15 cellular contexts compared by ENCODE assay signal in genomic region chr1:227311389-227312001, GRCh38. TPM values are rescaled to one million over a fixed set of nuclear protein-coding genes. Genes with fewer than 3 reads are reported as not detected.
DNase-seq lines count a peak whose midpoint lies in the region; ATAC-seq, FAIRE-seq and TF ChIP-seq lines count a peak whose summit lies in the region.
"Had no signal": no experiment of that assay in that cellular context is flagged by ENCODE, and none has a peak within 500 bp of the region (broad histone marks: within the 10 kb centered on the region; RNA-seq: fewer than 3 reads in every experiment).

No MANE protein-coding gene starts in this region.

- peak; percentile 28 for FAIRE-seq in A549 (lab: Jason Lieb, UNC)
- FAIRE-seq in H54 (lab: Jason Lieb, UNC), result peak; percentile 61
- peak; percentile 49 for FAIRE-seq in astrocyte (lab: Jason Lieb, UNC)
- FAIRE-seq in endothelial cell of umbilical vein (lab: Jason Lieb, UNC), result no peak

- H3K27me3 Mint-ChIP-seq in astrocyte (ENCODE audit: low read depth, unreplicated experiment), result no peaks in the 10 kb centered on the region
- H3K27me3 Mint-ChIP-seq in mesothelial cell of epicardium (ENCODE audit: low read depth), result no peaks in the 10 kb centered on the region

- no peaks in the 10 kb centered on the region for H3K9me3 Mint-ChIP-seq in astrocyte (ENCODE audit: unreplicated experiment)
- H3K9me3 Mint-ChIP-seq in mesothelial cell of epicardium, result peaks cover 2% of the 10 kb centered on the region

- H3K9me1 ChIP-seq in endothelial cell of umbilical vein (replicated peaks; ENCODE audit: control insufficient read depth, extremely low read depth, insufficient read depth, low read length), result peaks cover 4% of the 10 kb centered on the region

- H3K79me2 ChIP-seq in astrocyte (ENCODE audit: insufficient read depth, low read length) (peaks cover 97% of the 10 kb centered on the region), endothelial cell of umbilical vein (ENCODE audit: control insufficient read depth, insufficient read depth, low read length) (peaks cover 100% of the 10 kb centered on the region)

- no peak for TF ChIP-seq EP300 in A549 (IDR thresholded peaks at IDR 0.05)

- DNase-seq in A549 (ENCODE audit: low read depth in 1 of 2, low spot score in 1 of 2) (no peak), H54 (ENCODE audit: insufficient read length, low spot score) (no peak), astrocyte (ENCODE audit: low read depth) (no peak), endothelial cell of umbilical vein (ENCODE audit: low read depth, low spot score) (no peak), mesothelial cell of epicardium (ENCODE audit: low spot score in 2 of 2, unreplicated experiment in 2 of 2) (no peak), psoas muscle (no peak), spleen (no peak)
- DNase-seq: 8988T; ACHN; CD4-positive, CD25-positive, alpha-beta regulatory T cell; DMS 273 treated with DMSO at 0.1 percent for 48 hours; GM23248; HCEC 1CT had no signal

- no peak for ATAC-seq in A549
- no peak for ATAC-seq in psoas muscle

- 86% methylated on average over 4 of the region's 4 CpGs for WGBS in A549 (ENCODE audit: missing lambda C conversion rate)
- WGBS in psoas muscle, 3 donors, result 81 to 90% (median 90%) methylated on average over 4 of the region's 4 CpGs
- 73 to 93% (median 83%) methylated on average over 4 of the region's 4 CpGs for WGBS in spleen, 5 donors

- H3K4me1 Mint-ChIP-seq in astrocyte (ENCODE audit: low read depth, unreplicated experiment), result peaks cover 10% of the 10 kb centered on the region
- peaks cover 21% of the 10 kb centered on the region for H3K4me1 Mint-ChIP-seq in mesothelial cell of epicardium
- H3K4me1 Mint-ChIP-seq: CD4-positive, CD25-positive, alpha-beta regulatory T cell; IgD-negative memory B cell had no signal

- H4K20me1 ChIP-seq in astrocyte (ENCODE audit: insufficient read depth, low read length), result peaks cover 59% of the 10 kb centered on the region
- H4K20me1 ChIP-seq in endothelial cell of umbilical vein (replicated peaks; ENCODE audit: control insufficient read depth, extremely low read depth, insufficient read depth, low read length), result peaks cover 16% of the 10 kb centered on the region

- dilution Hi-C loops in endothelial cell of umbilical vein (cut with MboI; ENCODE audit: extremely low pct_ligation_motif_present, low sequenced_read_pairs), result loop anchor here (25.0 kb wide), 1 partner anchor 126 kb away; no protein-coding TSS in a partner anchor

- H3K36me3 Mint-ChIP-seq in astrocyte (ENCODE audit: low read depth, unreplicated experiment), result peaks cover 2% of the 10 kb centered on the region
- H3K36me3 Mint-ChIP-seq in mesothelial cell of epicardium, result peaks cover 5% of the 10 kb centered on the region
- H3K36me3 Mint-ChIP-seq: CD4-positive, CD25-positive, alpha-beta regulatory T cell; IgD-negative memory B cell had no signal

- no peak for TF ChIP-seq POLR2A in A549 (IDR thresholded peaks at IDR 0.05; ENCODE audit: low read length)
- TF ChIP-seq POLR2A in H54 (IDR thresholded peaks at IDR 0.05; ENCODE audit: low read depth, low read length), result no peak
- TF ChIP-seq POLR2A in endothelial cell of umbilical vein (IDR thresholded peaks at IDR 0.05; ENCODE audit: low read depth, low read length), result no peak
- no peak for TF ChIP-seq POLR2A in spleen (IDR thresholded peaks at IDR 0.05)

- H3K27ac Mint-ChIP-seq in astrocyte (ENCODE audit: unreplicated experiment) (no peak overlapping the region), mesothelial cell of epicardium (no peak overlapping the region)
- H3K27ac Mint-ChIP-seq: CD4-positive, CD25-positive, alpha-beta regulatory T cell; IgD-negative memory B cell had no signal

- TF ChIP-seq CTCF in A549 (IDR thresholded peaks at IDR 0.05), result no peak
- TF ChIP-seq CTCF in astrocyte (IDR thresholded peaks at IDR 0.05; ENCODE audit: insufficient read depth, low read depth, low read length), result no peak
- TF ChIP-seq CTCF in endothelial cell of umbilical vein (IDR thresholded peaks at IDR 0.05; ENCODE audit: extremely low read depth in 1 of 2, insufficient read depth in 1 of 2, low read depth in 1 of 2, low read length in 2 of 2), result no peak
- TF ChIP-seq CTCF in mesothelial cell of epicardium (IDR thresholded peaks at IDR 0.05; ENCODE audit: unreplicated experiment), result no peak
- no peak for TF ChIP-seq CTCF in psoas muscle (IDR thresholded peaks at IDR 0.05)
- no peak for TF ChIP-seq CTCF in spleen (IDR thresholded peaks at IDR 0.05 in 8 of 11, conservative IDR thresholded peaks at IDR 0.05 in 3 of 11)

- H3K27me3 ChIP-seq in astrocyte (ENCODE audit: insufficient read depth, low read length) (no peaks in the 10 kb centered on the region), endothelial cell of umbilical vein (ENCODE audit: control insufficient read depth in 2 of 2, insufficient read depth in 2 of 2, low read length in 2 of 2) (no peaks in the 10 kb centered on the region), psoas muscle (ENCODE audit: insufficient read depth in 3 of 3, low read length in 2 of 3) (no peaks in the 10 kb centered on the region), spleen (replicated peaks in 1 of 7) (peaks cover 0 to 20% (median 0%) of the 10 kb centered on the region in 7 donors)

- H3K9ac ChIP-seq in astrocyte (ENCODE audit: low read length) (no peak overlapping the region), endothelial cell of umbilical vein (replicated peaks; ENCODE audit: extremely low read depth, insufficient read depth, low read length) (no peak overlapping the region)
- H3K9ac ChIP-seq: BLaER1 treated with 17β-estradiol and CSF1 and Interleukin-3, amounts not matched to agents 10 nM and 100 nM; GM23248 had no signal

- H3K9me3 ChIP-seq in A549 (no peaks in the 10 kb centered on the region), astrocyte (ENCODE audit: insufficient read depth, low read depth, low read length) (no peaks in the 10 kb centered on the region), endothelial cell of umbilical vein (replicated peaks; ENCODE audit: control insufficient read depth, insufficient read depth, low read length) (no peaks in the 10 kb centered on the region), psoas muscle (no peaks in the 10 kb centered on the region), spleen (no peaks in the 10 kb centered on the region)

- H3K4me3 Mint-ChIP-seq in astrocyte (ENCODE audit: unreplicated experiment), result no peak overlapping the region
- no peak overlapping the region for H3K4me3 Mint-ChIP-seq in mesothelial cell of epicardium
- H3K4me3 Mint-ChIP-seq: CD4-positive, CD25-positive, alpha-beta regulatory T cell; IgD-negative memory B cell had no signal

- H3K4me3 ChIP-seq in A549, result no peak overlapping the region
- no peak overlapping the region for H3K4me3 ChIP-seq in astrocyte (ENCODE audit: insufficient read depth, low read depth, low read length)
- H3K4me3 ChIP-seq in endothelial cell of umbilical vein (replicated peaks in 1 of 3; ENCODE audit: insufficient read depth in 1 of 3, low read depth in 1 of 3, low read length in 3 of 3), result no peak overlapping the region
- no peak overlapping the region for H3K4me3 ChIP-seq in psoas muscle
- no peak overlapping the region for H3K4me3 ChIP-seq in spleen
- H3K4me3 ChIP-seq: BLaER1 treated with 17β-estradiol and CSF1 and Interleukin-3, amounts not matched to agents 10 nM and 100 nM; GM23248 had no signal

- CTCF ChIA-PET in A549 (lab: Yijun Ruan, JAX) (no interaction called here), endothelial cell of umbilical vein (lab: Charles Lee) (interaction anchor here (1.7 kb wide), 1 partner anchor 120 kb away, joined by 6 read pairs; no protein-coding TSS in a partner anchor)

- H3K36me3 ChIP-seq in astrocyte (ENCODE audit: insufficient read depth, low read length), result no peaks in the 10 kb centered on the region
- H3K36me3 ChIP-seq in endothelial cell of umbilical vein (ENCODE audit: control insufficient read depth in 2 of 2, extremely low read depth in 1 of 2, insufficient read depth in 2 of 2, low read length in 2 of 2), result no peaks in the 10 kb centered on the region
- no peaks in the 10 kb centered on the region for H3K36me3 ChIP-seq in psoas muscle (ENCODE audit: insufficient read depth in 1 of 2, low read depth in 1 of 2)
- H3K36me3 ChIP-seq in spleen, result no peaks in the 10 kb centered on the region

- H2AFZ ChIP-seq in astrocyte (ENCODE audit: low read depth, low read length), result no peak overlapping the region
- H2AFZ ChIP-seq in endothelial cell of umbilical vein (ENCODE audit: low read depth, low read length), result no peak overlapping the region
- H2AFZ ChIP-seq: GM23248 had no signal

- POLR2A ChIA-PET in A549 (lab: Yijun Ruan, JAX), result no interaction called here
- POLR2A ChIA-PET in endothelial cell of umbilical vein (lab: Charles Lee), result interaction anchor here (0.6 kb wide), 1 partner anchor 10 kb away, joined by 3 read pairs; no protein-coding TSS in a partner anchor

- H3K4me1 ChIP-seq in A549, result peaks cover 23% of the 10 kb centered on the region; the same call in 2 of the 3 replicates
- H3K4me1 ChIP-seq in astrocyte (ENCODE audit: insufficient read depth, low read length), result no peaks in the 10 kb centered on the region
- H3K4me1 ChIP-seq in endothelial cell of umbilical vein (ENCODE audit: control insufficient read depth, extremely low read depth, insufficient read depth, low read length), result peaks cover 27% of the 10 kb centered on the region
- peaks cover 41% of the 10 kb centered on the region for H3K4me1 ChIP-seq in psoas muscle
- peaks cover 0 to 11% (median 4%) of the 10 kb centered on the region in 6 donors for H3K4me1 ChIP-seq in spleen

- TF ChIP-seq RAD21 in A549 (conservative IDR thresholded peaks at IDR 0.05 in 1 of 2, IDR thresholded peaks at IDR 0.05 in 1 of 2), result no peak

- intact Hi-C loops in endothelial cell of umbilical vein (cut with micrococcal nuclease) (no loop called here), psoas muscle (cut with DNase I) (loop anchor here in 1 of 2 donors (10.0 kb wide), 2 partner anchors 67 to 177 kb away; no protein-coding TSS in a partner anchor), spleen (cut with DNase I; ENCODE audit: low total_unique reads) (no loop called here)

- H3K27ac ChIP-seq in A549, result no peak overlapping the region
- no peak overlapping the region for H3K27ac ChIP-seq in astrocyte (ENCODE audit: low read depth, low read length)
- H3K27ac ChIP-seq in endothelial cell of umbilical vein (ENCODE audit: insufficient read depth, low read depth, low read length), result no peak overlapping the region
- H3K27ac ChIP-seq in psoas muscle, result no peak overlapping the region
- no peak overlapping the region for H3K27ac ChIP-seq in spleen
- H3K27ac ChIP-seq: BLaER1 treated with 17β-estradiol and CSF1 and Interleukin-3, amounts not matched to agents 10 nM and 100 nM; GM23248 had no signal

- H3K4me2 ChIP-seq in A549, result no peak overlapping the region
- no peak overlapping the region for H3K4me2 ChIP-seq in astrocyte (ENCODE audit: low read length)
- H3K4me2 ChIP-seq in endothelial cell of umbilical vein (ENCODE audit: insufficient read depth, low read length), result peak overlapping the region; percentile 16
- H3K4me2 ChIP-seq: BLaER1 treated with 17β-estradiol and CSF1 and Interleukin-3, amounts not matched to agents 10 nM and 100 nM had no signal

- no TSS peak for BruUV-seq in endothelial cell of umbilical vein (replicated peaks; lab: Mats Ljungman, UMichigan)

RNA-seq across cellular contexts. Expression of gene CDC42BPA, which starts 6.8 kb away (rescaled TPM):
- polyA plus RNA-seq in A549 (2011; rRNA removed), result 25.9 and 28.4 TPM in 2 replicates
- polyA plus RNA-seq in A549 (2012; cell fraction: cytosol; rRNA removed), result 4.3 and 5.5 TPM in 2 replicates
- polyA plus RNA-seq in A549 (2012; cell fraction: nucleus; rRNA removed), result 6.7 and 9.7 TPM in 2 replicates
- polyA plus RNA-seq in A549 (2017; fragmentation: RNase III; extraction: RNeasy Plus Mini Kit Qiagen cat#74134 plus additional on column Dnase treatment), result 11.4 to 12.6 TPM (median 12.5 TPM) in 3 replicates
- 38.6 and 39.3 TPM in 2 replicates for polyA minus RNA-seq in A549 (2011; rRNA and poly(A)+ RNA removed)
- 31.2 and 34.5 TPM in 2 replicates for total RNA-seq in astrocyte
- 88.1 and 92.6 TPM in 2 replicates for total RNA-seq in endothelial cell of umbilical vein
- polyA plus RNA-seq in endothelial cell of umbilical vein, result 23.6 and 26.1 TPM in 2 replicates
- polyA plus RNA-seq in endothelial cell of umbilical vein (2011; cell fraction: cytosol; rRNA removed), result 23.8 and 26.7 TPM in 2 replicates
- polyA plus RNA-seq in endothelial cell of umbilical vein (2011; cell fraction: nucleus; rRNA removed), result 64.0 and 65.6 TPM in 2 replicates
- 33.5 and 44.2 TPM in 2 replicates for polyA plus RNA-seq in endothelial cell of umbilical vein (2012)
- 106 and 109 TPM in 2 replicates for polyA minus RNA-seq in endothelial cell of umbilical vein
- 14.7 TPM for polyA minus RNA-seq in endothelial cell of umbilical vein (2011; cell fraction: cytosol; rRNA and poly(A)+ RNA removed)
- polyA minus RNA-seq in endothelial cell of umbilical vein (2011; cell fraction: nucleus; rRNA and poly(A)+ RNA removed), result 258 and 326 TPM in 2 replicates
- 36.8 to 44.4 TPM (median 43.2 TPM) in 3 replicates for total RNA-seq in mesothelial cell of epicardium
- 10 to 100 TPM; 14.1 to 23.0 (median 20.2) TPM for total RNA-seq in psoas muscle
- polyA plus RNA-seq in psoas muscle, result 10 to 100 TPM in 1 of 3 donors, 1 to 10 TPM in 2; 5.3 to 15.7 (median 6.4) TPM
- 10 to 100 TPM; 13.8 to 36.4 (median 29.5) TPM for total RNA-seq in spleen
- 1 to 10 TPM; 1.1 to 3.6 (median 1.7) TPM for polyA plus RNA-seq in spleen
- polyA plus RNA-seq: IgD-negative memory B cell had no signal
